ENCODE assay signal across 18 cellular contexts in genomic region chr15:40182358-40183029, GRCh38. TPM values are rescaled to one million over a fixed set of nuclear protein-coding genes. Genes with fewer than 3 reads are reported as not detected.
DNase-seq lines count a peak whose midpoint lies in the region; ATAC-seq and TF ChIP-seq lines count a peak whose summit lies in the region.
"Had no signal": no experiment of that assay in that cellular context is flagged by ENCODE, and none has a peak within 500 bp of the region (broad histone marks: within the 10 kb centered on the region; RNA-seq: fewer than 3 reads in every experiment).

No MANE protein-coding gene starts in this region.

- no peak for DNase-seq in activated CD4-positive, alpha-beta T cell treated with anti-CD3 and anti-CD28 coated beads, Interleukin-2, amount 10 ng/mL, durations not matched to agents 24 days and 14 days
- no peak for DNase-seq in activated CD4-positive, alpha-beta T cell treated with anti-CD3 and anti-CD28 coated beads, Interleukin-2, amount 50 U/mL, for 1 hour
- DNase-seq in KBM-7, result peak; percentile 27
- DNase-seq in trophoblast cell, result no peak
- DNase-seq in spleen, result no peak
- no peak for DNase-seq in GM19238 (ENCODE audit: insufficient read length, low spot score)
- DNase-seq in hypothalamus (lab: John Stamatoyannopoulos, UW), result no peak
- DNase-seq: activated CD4-positive, alpha-beta T cell treated with anti-CD3 and anti-CD28 coated beads for 36 hours; DMS 273 treated with DMSO at 0.1 percent for 48 hours; left cardiac atrium; NCI-H1694 treated with DMSO at 0.1 percent for 48 hours; NK-92 treated with Interleukin-12 subunit alpha and Interleukin-12 subunit beta, amount 100 ng/mL, for 24 hours; SW 1271 had no signal

- H3K79me1 ChIP-seq in trophoblast cell (ENCODE audit: low read length), result no peaks in the 10 kb centered on the region

- no peaks in the 10 kb centered on the region for H3K9me3 Mint-ChIP-seq in activated CD4-positive, alpha-beta T cell treated with anti-CD3 and anti-CD28 coated beads, Interleukin-2, amount 10 ng/mL, durations not matched to agents 24 days and 14 days
- H3K9me3 Mint-ChIP-seq in activated T-helper 17 cell treated with anti-CD3 and anti-CD28 coated beads, Interleukin-2, amount 50 U/mL, for 72 hours, result no peaks in the 10 kb centered on the region

- no peaks in the 10 kb centered on the region for H3K27me3 Mint-ChIP-seq in activated CD4-positive, alpha-beta T cell treated with anti-CD3 and anti-CD28 coated beads, Interleukin-2, amount 10 ng/mL, durations not matched to agents 24 days and 14 days
- H3K27me3 Mint-ChIP-seq in activated T-helper 17 cell treated with anti-CD3 and anti-CD28 coated beads, Interleukin-2, amount 50 U/mL, for 72 hours, result no peaks in the 10 kb centered on the region
- H3K27me3 Mint-ChIP-seq: activated CD4-positive, alpha-beta T cell treated with anti-CD3 and anti-CD28 coated beads for 36 hours had no signal

- no peak overlapping the region for H3K18ac ChIP-seq in trophoblast cell (ENCODE audit: low read length)

- H4K8ac ChIP-seq in trophoblast cell (ENCODE audit: low read depth, low read length), result peak overlapping the region; percentile 19

- H3K4me2 ChIP-seq in trophoblast cell (ENCODE audit: low read length), result no peak overlapping the region
- H3K4me2 ChIP-seq: A549 had no signal

- ATAC-seq in activated T-helper 17 cell treated with anti-CD3 and anti-CD28 coated beads, Interleukin-2, amount 50 U/mL, for 72 hours (replicated peaks), result no peak
- ATAC-seq: A549; activated CD4-positive, alpha-beta T cell treated with anti-CD3 and anti-CD28 coated beads for 36 hours; left cardiac atrium had no signal

- no peak overlapping the region for H2AFZ ChIP-seq in trophoblast cell (ENCODE audit: insufficient read depth, low read length, poor library complexity)

- no peak overlapping the region for H2BK12ac ChIP-seq in trophoblast cell (ENCODE audit: low read length)

- no peak overlapping the region for H4K12ac ChIP-seq in trophoblast cell (ENCODE audit: low read depth, low read length)

- no peak overlapping the region for H3K9ac ChIP-seq in trophoblast cell (ENCODE audit: low read length)

- H3K27me3 ChIP-seq in trophoblast cell (ENCODE audit: insufficient read depth, low read length), result no peaks in the 10 kb centered on the region
- H3K27me3 ChIP-seq in spleen (replicated peaks in 1 of 7), result no peaks in the 10 kb centered on the region

- in situ Hi-C loops in KBM-7 (cut with MboI; ENCODE audit: low pct_unique_long_range_greater_than_20kb, low sequenced_read_pairs), result no loop called here

- no peak overlapping the region for H2AK5ac ChIP-seq in trophoblast cell (ENCODE audit: low read length)

- H3K4me3 Mint-ChIP-seq in activated CD4-positive, alpha-beta T cell treated with anti-CD3 and anti-CD28 coated beads, Interleukin-2, amount 10 ng/mL, durations not matched to agents 24 days and 14 days, result peak overlapping the region; percentile 70
- H3K4me3 Mint-ChIP-seq in activated T-helper 17 cell treated with anti-CD3 and anti-CD28 coated beads, Interleukin-2, amount 50 U/mL, for 72 hours, result peak overlapping the region; percentile 44
- H3K4me3 Mint-ChIP-seq: activated CD4-positive, alpha-beta T cell treated with anti-CD3 and anti-CD28 coated beads for 36 hours had no signal

- H3K4me3 ChIP-seq in trophoblast cell (ENCODE audit: low read depth, low read length), result no peak overlapping the region
- no peak overlapping the region for H3K4me3 ChIP-seq in spleen
- H3K4me3 ChIP-seq: A549 had no signal

- no CpG with 5 or more reads among the region's 1 CpG for WGBS in trophoblast cell (ENCODE audit: extremely low coverage, insufficient coverage, insufficient read length)
- WGBS in spleen, 5 donors, result 15 to 33% (median 17%) methylated on average over 1 of the region's 1 CpG

- TF ChIP-seq POLR2A in spleen (IDR thresholded peaks at IDR 0.05), result no peak

- TF ChIP-seq CTCF in spleen (IDR thresholded peaks at IDR 0.05 in 8 of 11, conservative IDR thresholded peaks at IDR 0.05 in 3 of 11), result no peak

- H3K27ac Mint-ChIP-seq in activated CD4-positive, alpha-beta T cell treated with anti-CD3 and anti-CD28 coated beads, Interleukin-2, amount 10 ng/mL, durations not matched to agents 24 days and 14 days, result peak overlapping the region; percentile 79
- peak overlapping the region; percentile 40 for H3K27ac Mint-ChIP-seq in activated T-helper 17 cell treated with anti-CD3 and anti-CD28 coated beads, Interleukin-2, amount 50 U/mL, for 72 hours
- H3K27ac Mint-ChIP-seq: activated CD4-positive, alpha-beta T cell treated with anti-CD3 and anti-CD28 coated beads for 36 hours had no signal

- H3K9me3 ChIP-seq in trophoblast cell (ENCODE audit: insufficient read depth, low read depth, low read length) (no peaks in the 10 kb centered on the region), spleen (no peaks in the 10 kb centered on the region)
- H3K9me3 ChIP-seq: A549 had no signal

- no peak overlapping the region for H4K91ac ChIP-seq in trophoblast cell (ENCODE audit: low read depth, low read length)

- peak overlapping the region; percentile 15 for H3K23ac ChIP-seq in trophoblast cell (ENCODE audit: low read length)

- no peaks in the 10 kb centered on the region for H3K4me1 ChIP-seq in trophoblast cell (ENCODE audit: control insufficient read depth in 1 of 2, insufficient read depth in 2 of 2, low read length in 2 of 2)
- H3K4me1 ChIP-seq in spleen, result peaks cover 0 to 33% (median 22%) of the 10 kb centered on the region in 6 donors
- H3K4me1 ChIP-seq: A549 had no signal

- peaks cover 50% of the 10 kb centered on the region for H3K36me3 Mint-ChIP-seq in activated CD4-positive, alpha-beta T cell treated with anti-CD3 and anti-CD28 coated beads, Interleukin-2, amount 10 ng/mL, durations not matched to agents 24 days and 14 days (ENCODE audit: low read depth)
- H3K36me3 Mint-ChIP-seq in activated T-helper 17 cell treated with anti-CD3 and anti-CD28 coated beads, Interleukin-2, amount 50 U/mL, for 72 hours (ENCODE audit: low read depth), result peaks cover 57% of the 10 kb centered on the region

- H3K14ac ChIP-seq in trophoblast cell (ENCODE audit: low read length), result no peak overlapping the region

- no peak overlapping the region for H2BK5ac ChIP-seq in trophoblast cell (ENCODE audit: low read depth, low read length, poor library complexity)

- H2BK120ac ChIP-seq in trophoblast cell (ENCODE audit: insufficient read depth, low read length, poor library complexity), result no peak overlapping the region

- peaks cover 45% of the 10 kb centered on the region for H3K4me1 Mint-ChIP-seq in activated CD4-positive, alpha-beta T cell treated with anti-CD3 and anti-CD28 coated beads, Interleukin-2, amount 10 ng/mL, durations not matched to agents 24 days and 14 days
- peaks cover 24% of the 10 kb centered on the region for H3K4me1 Mint-ChIP-seq in activated T-helper 17 cell treated with anti-CD3 and anti-CD28 coated beads, Interleukin-2, amount 50 U/mL, for 72 hours

- peaks cover 11 to 13% of the 10 kb centered on the region in 2 experiments for H3K36me3 ChIP-seq in trophoblast cell (ENCODE audit: control insufficient read depth in 1 of 2, insufficient read depth in 2 of 2, low read length in 2 of 2)
- H3K36me3 ChIP-seq in spleen, result peaks cover 0 to 33% (median 0%) of the 10 kb centered on the region in 6 donors

- H3K4ac ChIP-seq in trophoblast cell (ENCODE audit: low read depth, low read length), result no peak overlapping the region

- H3K79me2 ChIP-seq in trophoblast cell (ENCODE audit: control insufficient read depth, insufficient read depth, low read length, poor library complexity), result no peaks in the 10 kb centered on the region

- H3K27ac ChIP-seq in trophoblast cell (ENCODE audit: low read depth, low read length), result no peak overlapping the region
- peak overlapping the region in 2 of 8 donors; percentile 13 to 14 for H3K27ac ChIP-seq in spleen
- H3K27ac ChIP-seq: A549 had no signal

- intact Hi-C loops in activated CD4-positive, alpha-beta T cell treated with anti-CD3 and anti-CD28 coated beads, Interleukin-2, amount 10 ng/mL, durations not matched to agents 24 days and 14 days (cut with micrococcal nuclease), result no loop called here
- intact Hi-C loops in spleen (cut with DNase I; ENCODE audit: low total_unique reads), result no loop called here

RNA-seq across cellular contexts. Expression of gene BUB1B, which starts 21.6 kb away (rescaled TPM):
- 69.3 and 73.1 TPM in 2 replicates for total RNA-seq in activated CD4-positive, alpha-beta T cell treated with anti-CD3 and anti-CD28 coated beads, Interleukin-2, amount 10 ng/mL, durations not matched to agents 24 days and 14 days
- total RNA-seq in activated T-helper 17 cell treated with anti-CD3 and anti-CD28 coated beads, Interleukin-2, amount 50 U/mL, for 72 hours, result 10 to 100 TPM; 85.7 to 99.5 TPM
- 22.5 and 26.1 TPM in 2 replicates for polyA plus RNA-seq in trophoblast cell (2013)
- 10 to 100 TPM in 3 of 7 donors, 1 to 10 TPM in 4; 3.0 to 11.8 (median 8.5) TPM for total RNA-seq in spleen
- polyA plus RNA-seq in spleen, result 1 to 10 TPM; 1.2 to 4.7 (median 2.3) TPM

RNA-seq across cellular contexts. Expression of gene PAK6, which starts 56.4 kb away (rescaled TPM):
- 0.33 and 0.54 TPM in 2 replicates for total RNA-seq in activated CD4-positive, alpha-beta T cell treated with anti-CD3 and anti-CD28 coated beads, Interleukin-2, amount 10 ng/mL, durations not matched to agents 24 days and 14 days
- 1 to 10 TPM in 1 of 2 donors, under 1 TPM in 1; 0.42 to 1.4 TPM for total RNA-seq in activated T-helper 17 cell treated with anti-CD3 and anti-CD28 coated beads, Interleukin-2, amount 50 U/mL, for 72 hours
- polyA plus RNA-seq in trophoblast cell (2013), result 8.4 and 8.5 TPM in 2 replicates
- 1 to 10 TPM; 1.5 to 5.4 (median 2.0) TPM for total RNA-seq in spleen
- polyA plus RNA-seq in spleen, result under 1 TPM; 0.24 to 0.46 (median 0.38) TPM
- total RNA-seq: dermis microvascular lymphatic vessel endothelial cell, glomerular endothelial cell, H4 had no signal
